In genomic region chr4:143099693-143100092, GRCh38 we compare ENCODE assay signal across 25 cellular contexts.
DNase-seq lines count a peak whose midpoint lies in the region; ATAC-seq, FAIRE-seq and TF ChIP-seq lines count a peak whose summit lies in the region.
"Had no signal": no experiment of that assay in that cellular context is flagged by ENCODE, and none has a peak within 500 bp of the region (broad histone marks: within the 10 kb centered on the region; RNA-seq: fewer than 3 reads in every experiment).

No MANE protein-coding gene starts in this region.

- DNase-seq in Right ventricle myocardium inferior (ENCODE audit: missing footprints): no peak
- DNase-seq in cardiac septum (ENCODE audit: low spot score): no peak
- peak; percentile 24 for DNase-seq in left ventricle myocardium superior
- DNase-seq in right cardiac atrium: no peak
- DNase-seq in H1 (ENCODE audit: low read depth in 1 of 2, low spot score in 2 of 2): no peak
- DNase-seq in retina: no peak
- DNase-seq: 8988T; ACHN; AML-193; BE2C; CD4-positive, alpha-beta T cell; CD8-positive, alpha-beta memory T cell; DMS 273 treated with DMSO at 0.1 percent for 48 hours; DND-41; GOT3; H7; HCEC 1CT had no signal

- peak overlapping the region; percentile 67; the same call in 1 of the 2 replicates for H2BK15ac ChIP-seq in H1 (ENCODE audit: low read length)

- H3K36me3 ChIP-seq in OCI-LY3 (replicated peaks; ENCODE audit: low read depth, low read length): no peaks in the 10 kb centered on the region
- no peaks in the 10 kb centered on the region for H3K36me3 ChIP-seq in H1 (ENCODE audit: control insufficient read depth in 2 of 4, insufficient read depth in 4 of 4, low read length in 3 of 4)
- H3K36me3 ChIP-seq: BE2C; BLaER1 treated with 17β-estradiol and CSF1 and Interleukin-3, amounts not matched to agents 10 nM and 100 nM had no signal

- no peak overlapping the region for H3K27ac ChIP-seq in right cardiac atrium (ENCODE audit: low read length)
- no peak overlapping the region for H3K27ac ChIP-seq in OCI-LY3 (ENCODE audit: low read length)
- no peak overlapping the region for H3K27ac ChIP-seq in H1 (ENCODE audit: low read depth, low read length)
- H3K27ac ChIP-seq: A549; BLaER1 treated with 17β-estradiol and CSF1 and Interleukin-3, amounts not matched to agents 10 nM and 100 nM had no signal

- ATAC-seq in Right ventricle myocardium inferior (peak; percentile 39), left ventricle myocardium superior (peak; percentile 70), right cardiac atrium (no peak), GM21786 (IDR thresholded peaks at IDR 0.05; ENCODE audit: unreplicated experiment) (no peak)
- ATAC-seq: A549 had no signal

- 0 out of 2 replicates have a peak overlapping the region, but pooled peaks have one; percentile 19 for H2BK20ac ChIP-seq in H1 (ENCODE audit: low read length)

- no peak overlapping the region for H3K14ac ChIP-seq in H1 (ENCODE audit: insufficient read length)

- H3K79me2 ChIP-seq in OCI-LY3 (ENCODE audit: low read length) (no peaks in the 10 kb centered on the region), H1 (ENCODE audit: control insufficient read depth in 1 of 2, insufficient read depth in 2 of 2, low read length in 2 of 2) (no peaks in the 10 kb centered on the region)

- H3K9ac ChIP-seq in OCI-LY3 (ENCODE audit: low read length) (no peak overlapping the region), H1 (replicated peaks in 1 of 4; ENCODE audit: extremely low read depth in 1 of 4, low read depth in 3 of 4, low read length in 3 of 4) (no peak overlapping the region)
- H3K9ac ChIP-seq: BLaER1 treated with 17β-estradiol and CSF1 and Interleukin-3, amounts not matched to agents 10 nM and 100 nM had no signal

- H2BK5ac ChIP-seq in H1 (ENCODE audit: low read depth, low read length): no peak overlapping the region

- no peak overlapping the region for H3K4ac ChIP-seq in H1 (replicated peaks; ENCODE audit: insufficient read length, low read depth, low read length)

- H3K56ac ChIP-seq in H1 (replicated peaks; ENCODE audit: insufficient read length, low read depth, low read length): no peak overlapping the region

- peak overlapping the region; percentile 11; the same call in 1 of the 2 replicates for H2AFZ ChIP-seq in OCI-LY3 (ENCODE audit: low read depth, low read length)
- 0 out of 2 replicates have a peak overlapping the region, but pooled peaks have one; percentile 51 for H2AFZ ChIP-seq in H1 (ENCODE audit: low read length)

- no peaks in the 10 kb centered on the region for H3K4me1 ChIP-seq in right cardiac atrium (ENCODE audit: control insufficient read depth, insufficient read depth, low read length)
- no peaks in the 10 kb centered on the region for H3K4me1 ChIP-seq in OCI-LY3 (ENCODE audit: low read length)
- H3K4me1 ChIP-seq in H1 (replicated peaks in 1 of 4; ENCODE audit: control insufficient read depth in 3 of 4, insufficient read depth in 4 of 4, low read length in 3 of 4): no peaks in the 10 kb centered on the region
- H3K4me1 ChIP-seq: A549; BE2C; BLaER1 treated with 17β-estradiol and CSF1 and Interleukin-3, amounts not matched to agents 10 nM and 100 nM had no signal

- TF ChIP-seq EP300 in H1 (IDR thresholded peaks at IDR 0.05; ENCODE audit: borderline replicate concordance in 1 of 2, low read depth in 2 of 2, low read length in 2 of 2): no peak

- no peak overlapping the region for H4K8ac ChIP-seq in H1 (ENCODE audit: extremely low read depth, insufficient read depth, low read length)

- no peaks in the 10 kb centered on the region for H3K27me3 ChIP-seq in right cardiac atrium (ENCODE audit: control insufficient read depth, insufficient read depth)
- no peaks in the 10 kb centered on the region for H3K27me3 ChIP-seq in OCI-LY3 (ENCODE audit: low read depth, low read length)
- no peaks in the 10 kb centered on the region for H3K27me3 ChIP-seq in H1 (replicated peaks in 1 of 4; ENCODE audit: control insufficient read depth in 3 of 4, extremely low read depth in 1 of 4, insufficient read depth in 3 of 4, low read length in 3 of 4)
- H3K27me3 ChIP-seq: BE2C; BLaER1 treated with 17β-estradiol and CSF1 and Interleukin-3, amounts not matched to agents 10 nM and 100 nM had no signal

- WGBS in right cardiac atrium: 77% methylated on average over 3 of the region's 3 CpGs
- WGBS in H1 (ENCODE audit: extremely low coverage in 1 of 2, insufficient coverage in 1 of 2, insufficient read length in 1 of 2, insufficient replicate concordance in 2 of 2, low coverage in 1 of 2, low lambda C conversion rate in 2 of 2, missing lambda C conversion rate in 1 of 2), 2 experiments: 83% methylated on average over 3 of the region's 3 CpGs; no CpG with 5 or more reads in 1 of the 2 experiments

- H3K9me3 ChIP-seq in right cardiac atrium (ENCODE audit: control insufficient read depth, low read length) (no peaks in the 10 kb centered on the region), OCI-LY3 (ENCODE audit: insufficient read depth, low read length) (no peaks in the 10 kb centered on the region), H1 (ENCODE audit: insufficient read depth in 2 of 2, low read depth in 1 of 2, low read length in 1 of 2) (peaks cover 0 to 7% of the 10 kb centered on the region in 2 experiments; a peak in 1 of 4 replicates)
- H3K9me3 ChIP-seq: A549, BE2C had no signal

- no peak overlapping the region for H3K23ac ChIP-seq in H1 (ENCODE audit: insufficient read length)

- TF ChIP-seq POLR2A in H1 (IDR thresholded peaks at IDR 0.05; ENCODE audit: control extremely low read depth in 1 of 2, low read depth in 2 of 2, low read length in 2 of 2): no peak

- no peak overlapping the region for H3K4me3 ChIP-seq in right cardiac atrium (ENCODE audit: low read length)
- no peak overlapping the region for H3K4me3 ChIP-seq in OCI-LY3 (ENCODE audit: low read length)
- no peak overlapping the region for H3K4me3 ChIP-seq in H1 (ENCODE audit: extremely low read depth in 1 of 4, insufficient read depth in 2 of 4, low read depth in 3 of 4, low read length in 4 of 4)
- H3K4me3 ChIP-seq: A549; BLaER1 treated with 17β-estradiol and CSF1 and Interleukin-3, amounts not matched to agents 10 nM and 100 nM had no signal

- TF ChIP-seq CTCF in OCI-LY3 (IDR thresholded peaks at IDR 0.05; ENCODE audit: low read depth, low read length): no peak
- TF ChIP-seq CTCF in H1 (IDR thresholded peaks at IDR 0.05; ENCODE audit: control extremely low read depth in 1 of 3, insufficient read depth in 1 of 3, low read depth in 1 of 3, low read length in 3 of 3): no peak

- H2BK120ac ChIP-seq in H1 (replicated peaks; ENCODE audit: low read depth, low read length): no peak overlapping the region

- no peak overlapping the region for H2AK5ac ChIP-seq in H1 (ENCODE audit: low read depth, low read length)

- H2BK12ac ChIP-seq in H1 (ENCODE audit: low read depth, low read length): no peak overlapping the region

- CTCF ChIA-PET in H1 (lab: Charles Lee; ENCODE audit: partially characterized antibody): no interaction called here

- H3K79me1 ChIP-seq in H1 (ENCODE audit: low read depth, low read length): no peaks in the 10 kb centered on the region

- H3K18ac ChIP-seq in H1 (ENCODE audit: extremely low read depth, low read length): no peak overlapping the region

- intact Hi-C loops in Right ventricle myocardium inferior (cut with DNase I) (no loop called here), cardiac septum (cut with DNase I) (no loop called here), left ventricle myocardium superior (cut with micrococcal nuclease) (no loop called here), right cardiac atrium (cut with DNase I) (no loop called here)

- H4K20me1 ChIP-seq in OCI-LY3 (ENCODE audit: insufficient read depth, low read length): no peaks in the 10 kb centered on the region
- H4K20me1 ChIP-seq in H1 (replicated peaks in 1 of 2; ENCODE audit: control insufficient read depth in 1 of 2, insufficient read depth in 2 of 2, low read length in 2 of 2): no peaks in the 10 kb centered on the region
- H4K20me1 ChIP-seq: BLaER1 treated with 17β-estradiol and CSF1 and Interleukin-3, amounts not matched to agents 10 nM and 100 nM had no signal

- no peak for TF ChIP-seq RAD21 in H1 (IDR thresholded peaks at IDR 0.05 in 1 of 2, conservative IDR thresholded peaks at IDR 0.05 in 1 of 2; ENCODE audit: low read depth in 2 of 2, low read length in 2 of 2)

- FAIRE-seq in H1 (lab: Jason Lieb, UNC): no peak
- FAIRE-seq: A549, D721Med, G401.6, GM12892, GM19239 had no signal

- POLR2A ChIA-PET in H1 (lab: Charles Lee; ENCODE audit: partially characterized antibody): no interaction called here

- H3K23me2 ChIP-seq in H1 (ENCODE audit: low read depth, low read length): no peaks in the 10 kb centered on the region

- H4K5ac ChIP-seq in H1 (ENCODE audit: insufficient read length, low read depth, low read length): no peak overlapping the region

- no peak overlapping the region for H4K91ac ChIP-seq in H1 (replicated peaks; ENCODE audit: insufficient read length, low read length)

- H3K4me2 ChIP-seq in OCI-LY3 (ENCODE audit: low read length) (no peak overlapping the region), H1 (ENCODE audit: insufficient read depth in 1 of 2, low read depth in 2 of 2, low read length in 2 of 2) (no peak overlapping the region)
- H3K4me2 ChIP-seq: A549; BLaER1 treated with 17β-estradiol and CSF1 and Interleukin-3, amounts not matched to agents 10 nM and 100 nM had no signal

TF ChIP-seq in H1, 55 proteins besides CTCF, POLR2A, EP300 and RAD21 (continues in another document):
- no peak for TF ChIP-seq USF2 (IDR thresholded peaks at IDR 0.05; ENCODE audit: low read length)
- TF ChIP-seq HDAC2 (IDR thresholded peaks at IDR 0.05; ENCODE audit: borderline replicate concordance in 1 of 2, low read depth in 2 of 2, low read length in 2 of 2): no peak
- TF ChIP-seq TBP (IDR thresholded peaks at IDR 0.05; ENCODE audit: low read depth, low read length): no peak
- TF ChIP-seq FOSL1 (IDR thresholded peaks at IDR 0.05; ENCODE audit: insufficient read depth, low read depth, low read length): no peak
- TF ChIP-seq SP4 (IDR thresholded peaks at IDR 0.05; ENCODE audit: low read length): no peak
- no peak for TF ChIP-seq SIN3A (conservative IDR thresholded peaks at IDR 0.05 in 1 of 2, IDR thresholded peaks at IDR 0.05 in 1 of 2; ENCODE audit: low read depth in 1 of 2, low read length in 2 of 2)
- TF ChIP-seq RBBP5 (IDR thresholded peaks at IDR 0.05; ENCODE audit: borderline replicate concordance, low read depth, low read length): no peak
- TF ChIP-seq RXRA (IDR thresholded peaks at IDR 0.05; ENCODE audit: insufficient read depth, low read depth, low read length): no peak
- TF ChIP-seq SRF (IDR thresholded peaks at IDR 0.05; ENCODE audit: low read depth, low read length): no peak
- no peak for TF ChIP-seq KDM1A (IDR thresholded peaks at IDR 0.05; ENCODE audit: borderline replicate concordance, low read length)
- no peak for TF ChIP-seq MAFK (IDR thresholded peaks at IDR 0.05; ENCODE audit: low read depth, low read length)

Comparison
In these comparisons a context has a peak if more than half of its experiments do, and no peak if none do; other contexts are left out.
1. ATAC-seq: peak in Right ventricle myocardium inferior (single experiment) and left ventricle myocardium superior (single experiment); none in right cardiac atrium (0 of 2) and GM21786 (single experiment).